19 cellular contexts compared by ENCODE assay signal in genomic region chr10:129646921-129647320, GRCh38.
DNase-seq lines count a peak whose midpoint lies in the region; ATAC-seq and TF ChIP-seq lines count a peak whose summit lies in the region.
"Had no signal": no experiment of that assay in that cellular context is flagged by ENCODE, and none has a peak within 500 bp of the region (broad histone marks: within the 10 kb centered on the region; RNA-seq: fewer than 3 reads in every experiment).

No MANE protein-coding gene starts in this region.

- intact Hi-C loops in cardiac septum (cut with DNase I) = no loop called here
- intact Hi-C loops in left ventricle myocardium superior (cut with micrococcal nuclease) = no loop called here
- intact Hi-C loops in upper lobe of right lung (cut with DNase I) = no loop called here

- no peaks in the 10 kb centered on the region for H3K79me2 ChIP-seq in neural cell (replicated peaks; ENCODE audit: insufficient read depth, low read length)

- TF ChIP-seq CTCF in endodermal cell (conservative IDR thresholded peaks at IDR 0.05) = no peak
- no peak for TF ChIP-seq CTCF in neural cell (IDR thresholded peaks at IDR 0.05; ENCODE audit: poor library complexity, severe bottlenecking)
- no peak for TF ChIP-seq CTCF in upper lobe of right lung (IDR thresholded peaks at IDR 0.05)

- 92 to 95% methylated on average over 15 to 18 of the region's 18 CpGs for WGBS in endodermal cell (ENCODE audit: insufficient coverage in 1 of 2, insufficient read length in 1 of 2), 2 experiments

- H4K20me1 ChIP-seq in neural cell (ENCODE audit: insufficient read depth) = no peaks in the 10 kb centered on the region

- H3K9me3 ChIP-seq in endodermal cell (ENCODE audit: control insufficient read depth, low read length) (no peaks in the 10 kb centered on the region), neural cell (ENCODE audit: low read length) (no peaks in the 10 kb centered on the region), upper lobe of right lung (no peaks in the 10 kb centered on the region)
- H3K9me3 ChIP-seq: BLaER1 treated with 17β-estradiol and CSF1 and Interleukin-3, amounts not matched to agents 10 nM and 100 nM had no signal

- H3K9ac ChIP-seq in endodermal cell (ENCODE audit: extremely low read depth, low read length, poor library complexity, severe bottlenecking) (no peak overlapping the region), neural cell (ENCODE audit: low read length) (no peak overlapping the region)
- H3K9ac ChIP-seq: BLaER1 treated with 17β-estradiol and CSF1 and Interleukin-3, amounts not matched to agents 10 nM and 100 nM had no signal

- H3K27me3 Mint-ChIP-seq in endodermal cell (ENCODE audit: insufficient read depth) = no peaks in the 10 kb centered on the region
- H3K27me3 Mint-ChIP-seq: B cell had no signal

- no peak for ATAC-seq in left ventricle myocardium superior
- ATAC-seq in upper lobe of right lung = peak; percentile 24
- no peak for ATAC-seq in HG03025 (IDR thresholded peaks at IDR 0.05; ENCODE audit: low FRiP score, unreplicated experiment)
- ATAC-seq: CD8-positive, alpha-beta T cell; GM12878; HCT116; K562 had no signal

- no peaks in the 10 kb centered on the region for H3K9me2 ChIP-seq in neural cell (ENCODE audit: insufficient read depth, low read length)

- no peak overlapping the region for H2AFZ ChIP-seq in neural cell (ENCODE audit: low read depth, low read length)

- no peaks in the 10 kb centered on the region for H3F3A ChIP-seq in neural cell (ENCODE audit: insufficient read depth, low read length, poor library complexity, severe bottlenecking)

- H3K36me3 Mint-ChIP-seq in endodermal cell (ENCODE audit: low read depth) = peaks cover 11% of the 10 kb centered on the region

- peak; percentile 53 for DNase-seq in cardiac septum (ENCODE audit: low spot score)
- DNase-seq in left ventricle myocardium superior = no peak
- peak; percentile 50 for DNase-seq in endodermal cell
- no peak for DNase-seq in upper lobe of right lung
- no peak for DNase-seq in DMS79 (lab: John Stamatoyannopoulos, UW)
- no peak for DNase-seq in erythroblast (lab: John Stamatoyannopoulos, UW)
- DNase-seq: Calu3; CD8-positive, alpha-beta T cell; DND-41; EL; HFFc6; IMR-90 had no signal

- TF ChIP-seq POLR2A in erythroblast (IDR thresholded peaks at IDR 0.05; ENCODE audit: low read length) = no peak

- no peak overlapping the region for H3K4me2 ChIP-seq in neural cell (ENCODE audit: low read length)
- H3K4me2 ChIP-seq: BLaER1 treated with 17β-estradiol and CSF1 and Interleukin-3, amounts not matched to agents 10 nM and 100 nM had no signal

- no peak overlapping the region for H3K27ac Mint-ChIP-seq in endodermal cell
- H3K27ac Mint-ChIP-seq: B cell; CD8-positive, alpha-beta T cell; HFFc6 had no signal

- TF ChIP-seq EP300 in neural cell (conservative IDR thresholded peaks at IDR 0.05; ENCODE audit: poor library complexity, severe bottlenecking) = no peak

- TF ChIP-seq RAD21 in neural cell (conservative IDR thresholded peaks at IDR 0.05) = no peak

- H3K4me3 ChIP-seq in endodermal cell (ENCODE audit: low read length) (no peak overlapping the region), neural cell (ENCODE audit: low read length) (peak overlapping the region; percentile 13), upper lobe of right lung (no peak overlapping the region)
- H3K4me3 ChIP-seq: BLaER1 treated with 17β-estradiol and CSF1 and Interleukin-3, amounts not matched to agents 10 nM and 100 nM; GM12878; K562 had no signal

- H3K4me1 ChIP-seq in endodermal cell (ENCODE audit: control insufficient read depth, insufficient read depth, low read length) (peaks cover 6% of the 10 kb centered on the region), upper lobe of right lung (no peaks in the 10 kb centered on the region)

- H3K27me3 ChIP-seq in endodermal cell (ENCODE audit: control insufficient read depth, insufficient read depth, low read length, poor library complexity, severe bottlenecking) = no peaks in the 10 kb centered on the region
- H3K27me3 ChIP-seq in neural cell (ENCODE audit: insufficient read depth, low read depth, low read length) = no peaks in the 10 kb centered on the region
- H3K27me3 ChIP-seq in upper lobe of right lung = no peaks in the 10 kb centered on the region
- H3K27me3 ChIP-seq: BLaER1 treated with 17β-estradiol and CSF1 and Interleukin-3, amounts not matched to agents 10 nM and 100 nM had no signal

- H3K27ac ChIP-seq in endodermal cell (ENCODE audit: low read depth, low read length) (no peak overlapping the region), neural cell (ENCODE audit: low read length) (no peak overlapping the region), upper lobe of right lung (no peak overlapping the region)
- H3K27ac ChIP-seq: BLaER1 treated with 17β-estradiol and CSF1 and Interleukin-3, amounts not matched to agents 10 nM and 100 nM had no signal

- H3K9me3 Mint-ChIP-seq in endodermal cell = no peaks in the 10 kb centered on the region
- H3K9me3 Mint-ChIP-seq: CD8-positive, alpha-beta T cell had no signal

- H3K4me1 Mint-ChIP-seq in endodermal cell = peaks cover 26% of the 10 kb centered on the region

- no peaks in the 10 kb centered on the region for H3K36me3 ChIP-seq in endodermal cell (ENCODE audit: control insufficient read depth, insufficient read depth, low read length)
- H3K36me3 ChIP-seq in neural cell (ENCODE audit: insufficient read depth, low read length) = no peaks in the 10 kb centered on the region
- no peaks in the 10 kb centered on the region for H3K36me3 ChIP-seq in upper lobe of right lung

- no peak overlapping the region for H3K4me3 Mint-ChIP-seq in endodermal cell
- H3K4me3 Mint-ChIP-seq: B cell; CD8-positive, alpha-beta T cell; HFFc6 had no signal

TF ChIP-seq in neural cell, 6 proteins besides CTCF, POLR2A, EP300 and RAD21:
- no peak for TF ChIP-seq MXI1 (conservative IDR thresholded peaks at IDR 0.05; ENCODE audit: poor library complexity, severe bottlenecking)
- TF ChIP-seq SMC3 (conservative IDR thresholded peaks at IDR 0.05; ENCODE audit: poor library complexity) = no peak
- no peak for TF ChIP-seq REST (IDR thresholded peaks at IDR 0.05; ENCODE audit: borderline replicate concordance)
- no peak for TF ChIP-seq TAF1 (IDR thresholded peaks at IDR 0.05; ENCODE audit: low read depth)
- TF ChIP-seq POLR2AphosphoS5 (IDR thresholded peaks at IDR 0.05) = no peak
- TF ChIP-seq EZH2 (IDR thresholded peaks at IDR 0.05; ENCODE audit: borderline replicate concordance, insufficient read depth, low read length, poor library complexity, severe bottlenecking) = no peak

Comparison
In these comparisons a context has a peak if more than half of its experiments do, and no peak if none do; other contexts are left out.
1. DNase-seq: peak in cardiac septum (single experiment) and endodermal cell (single experiment); none in left ventricle myocardium superior (single experiment), upper lobe of right lung (single experiment), DMS79 (single experiment) and erythroblast (0 of 2).